Comparison of ENCODE assay signal across 10 cellular contexts in the genomic region with DNA sequence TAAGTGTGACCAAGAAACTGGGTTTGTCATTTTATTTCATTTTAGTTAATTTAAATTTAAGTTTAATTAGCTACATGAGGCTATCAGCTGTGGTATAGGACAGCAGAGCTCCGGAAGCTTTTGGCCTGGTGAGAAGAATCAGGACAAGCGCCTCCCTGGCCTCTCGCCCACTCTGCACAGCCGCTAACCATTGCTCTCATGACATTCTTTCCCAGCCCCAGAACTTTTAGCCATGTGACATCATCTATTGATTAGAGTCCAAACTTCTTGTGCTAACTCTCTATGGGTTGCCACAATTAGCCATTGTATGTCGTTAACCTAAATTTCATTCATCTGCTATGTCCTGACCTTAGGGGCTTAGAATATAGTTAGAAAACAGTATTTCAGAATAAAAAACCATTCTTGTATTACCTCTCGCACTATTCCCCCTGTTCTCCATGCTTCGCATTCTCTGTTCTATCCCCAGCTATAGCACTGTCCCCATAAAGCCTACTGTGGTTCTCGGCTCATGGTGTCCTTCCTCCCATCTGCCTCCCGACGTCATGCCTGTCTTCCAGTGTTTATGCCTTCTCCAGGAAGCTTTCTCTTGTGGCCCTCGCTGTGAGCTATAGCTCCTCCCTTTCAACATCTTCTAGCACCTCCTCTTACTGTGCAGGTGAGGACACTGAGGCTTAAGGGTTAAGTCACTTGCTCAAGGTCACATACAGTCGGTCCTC. TPM values are rescaled to one million over a fixed set of nuclear protein-coding genes. Genes with fewer than 3 reads are reported as not detected.
DNase-seq lines count a peak whose midpoint lies in the region; ATAC-seq and TF ChIP-seq lines count a peak whose summit lies in the region.
"Had no signal": no experiment of that assay in that cellular context is flagged by ENCODE, and none has a peak within 500 bp of the region (broad histone marks: within the 10 kb centered on the region; RNA-seq: fewer than 3 reads in every experiment).

No MANE protein-coding gene starts in this region.

- DNase-seq in RWPE2 (ENCODE audit: low spot score) (no peak), upper lobe of left lung (no peak), RKO (ENCODE audit: low spot score) (no peak), MV-4-11 (lab: John Stamatoyannopoulos, UW) (no peak), SHP77 treated with DMSO at 0.1 percent for 48 hours (lab: John Stamatoyannopoulos, UW) (no peak)

- no peak for TF ChIP-seq POLR2A in upper lobe of left lung (IDR thresholded peaks at IDR 0.05)

- H3K27ac ChIP-seq in RWPE2 (ENCODE audit: poor library complexity, severe bottlenecking) (peak overlapping the region; percentile 99), esophagus (ENCODE audit: low read depth in 2 of 2, low read length in 1 of 2) (peak overlapping the region; percentile 79 to 81), muscle layer of colon (ENCODE audit: low read depth, low read length) (peak overlapping the region; percentile 53), upper lobe of left lung (peak overlapping the region; percentile 81 to 89 (median 84))

- peaks cover 57% of the 10 kb centered on the region for H3K4me1 ChIP-seq in RWPE2 (ENCODE audit: insufficient read depth, poor library complexity, severe bottlenecking)
- H3K4me1 ChIP-seq in esophagus (ENCODE audit: control insufficient read depth in 2 of 2, insufficient read depth in 2 of 2, low read length in 1 of 2), result peaks cover 9 to 12% of the 10 kb centered on the region in 2 donors
- peaks cover 42% of the 10 kb centered on the region for H3K4me1 ChIP-seq in muscle layer of colon (ENCODE audit: insufficient read depth, low read length)
- H3K4me1 ChIP-seq in upper lobe of left lung, result peaks cover 57 to 78% (median 73%) of the 10 kb centered on the region in 4 donors

- WGBS in esophagus, 2 donors, result 61 to 68% methylated on average over 12 of the region's 12 CpGs
- WGBS in upper lobe of left lung, 2 donors, result 62 to 72% methylated on average over 12 of the region's 12 CpGs

- H3K36me3 ChIP-seq in RWPE2 (ENCODE audit: low read depth) (peaks cover 85% of the 10 kb centered on the region), esophagus (ENCODE audit: control insufficient read depth in 2 of 2, insufficient read depth in 2 of 2, low read length in 1 of 2) (peaks cover 4 to 13% of the 10 kb centered on the region in 2 donors), muscle layer of colon (ENCODE audit: insufficient read depth, low read length) (peaks cover 25% of the 10 kb centered on the region), upper lobe of left lung (peaks cover 2 to 40% (median 20%) of the 10 kb centered on the region in 4 donors)

- TF ChIP-seq EP300 in upper lobe of left lung (IDR thresholded peaks at IDR 0.05), result peak in 2 of 4 donors; percentile 1 to 2

- H3K4me3 ChIP-seq in RWPE2 (ENCODE audit: severe bottlenecking) (no peak overlapping the region), esophagus (ENCODE audit: low read depth in 1 of 2, low read length in 2 of 2) (no peak overlapping the region), muscle layer of colon (ENCODE audit: low read depth in 1 of 2, low read length in 2 of 2) (no peak overlapping the region), upper lobe of left lung (no peak overlapping the region)

- H3K9me3 ChIP-seq in RWPE2 (ENCODE audit: severe bottlenecking) (no peaks in the 10 kb centered on the region), esophagus (ENCODE audit: control insufficient read depth in 2 of 2, insufficient read depth in 1 of 2, low read depth in 1 of 2, low read length in 1 of 2) (no peaks in the 10 kb centered on the region), muscle layer of colon (ENCODE audit: low read length) (no peaks in the 10 kb centered on the region), upper lobe of left lung (no peaks in the 10 kb centered on the region)

- ATAC-seq in RWPE2 (ENCODE audit: low read depth) (no peak), upper lobe of left lung (ENCODE audit: low FRiP score in 2 of 2) (peak in 1 of 2 donors; percentile 58), HG02885 (IDR thresholded peaks at IDR 0.05; ENCODE audit: poor library complexity, unreplicated experiment) (no peak)

- TF ChIP-seq CTCF in RWPE2 (IDR thresholded peaks at IDR 0.05; ENCODE audit: poor library complexity, severe bottlenecking) (no peak), upper lobe of left lung (IDR thresholded peaks at IDR 0.05) (no peak)

- H3K27me3 ChIP-seq in RWPE2 (ENCODE audit: insufficient read depth, poor library complexity, severe bottlenecking) (no peaks in the 10 kb centered on the region), esophagus (ENCODE audit: control insufficient read depth in 1 of 2, insufficient read depth in 2 of 2, low read length in 2 of 2) (no peaks in the 10 kb centered on the region), muscle layer of colon (ENCODE audit: control insufficient read depth in 1 of 2, insufficient read depth in 2 of 2, low read length in 2 of 2) (no peaks in the 10 kb centered on the region), upper lobe of left lung (no peaks in the 10 kb centered on the region)

- no peak overlapping the region for H3K9ac ChIP-seq in muscle layer of colon (ENCODE audit: low read length)

RNA-seq across cellular contexts. Expression of a gene that starts 23.5 kb away (rescaled TPM):
- polyA plus RNA-seq in esophagus, result 1 to 10 TPM; 3.1 to 4.7 TPM
- total RNA-seq in upper lobe of left lung, result 10 to 100 TPM; 23.9 to 66.0 (median 43.8) TPM

RNA-seq across cellular contexts. Expression of a gene that starts 46.0 kb away (rescaled TPM):
- not detected for polyA plus RNA-seq in esophagus
- not detected for total RNA-seq in upper lobe of left lung
- total RNA-seq: T-helper 2 cell treated with Interferon-gamma antibody and Interleukin-4, amounts not matched to agents 100 ng/mL and 5 ng/mL, for 36 hours had no signal
- polyA plus RNA-seq: neural cell had no signal
